Comparison of ENCODE assay signal across 27 cellular contexts in the genomic region with DNA sequence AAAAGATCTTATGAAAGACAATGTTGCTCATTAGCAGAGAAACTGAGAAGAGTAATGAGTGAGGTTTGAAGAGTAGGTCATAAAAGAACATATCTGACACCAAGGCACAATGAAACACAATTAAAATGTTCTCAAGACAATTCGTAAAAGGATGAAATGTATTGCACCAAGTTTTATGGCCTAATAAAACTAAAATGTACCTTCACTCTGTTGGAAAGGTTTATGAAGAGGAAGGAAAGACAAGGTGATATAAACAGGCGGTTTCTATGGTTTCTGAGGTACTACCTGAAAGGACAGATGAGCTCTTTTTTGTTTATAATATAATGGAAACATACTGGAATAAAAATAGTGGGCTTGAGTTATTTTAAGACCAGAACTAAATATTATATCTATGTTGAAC.
"Had no signal": no experiment of that assay in that cellular context is flagged by ENCODE, and none has a peak within 500 bp of the region (broad histone marks: within the 10 kb centered on the region; RNA-seq: fewer than 3 reads in every experiment).

No MANE protein-coding gene starts in this region.

- H3K4me1 ChIP-seq: neural progenitor cell, parathyroid adenoma, psoas muscle, right lobe of liver, sigmoid colon, stomach, tibial nerve, upper lobe of left lung, vagina had no signal

- H3K9ac ChIP-seq: neural progenitor cell, parathyroid adenoma had no signal

- H2AFZ ChIP-seq: neural progenitor cell, parathyroid adenoma had no signal

- H3K27ac Mint-ChIP-seq: nephron; neural progenitor cell; progenitor cell of endocrine pancreas; stimulated activated effector memory CD8-positive, alpha-beta T cell treated with anti-CD3 and anti-CD28 coated beads, Interleukin-12 subunit alpha, Interleukin-12 subunit beta, amount 100 ng/mL, for 72 hours; stimulated activated naive B cell treated with anti-CD40 and anti-IgM and Interleukin-4, amounts not matched to agents 10 μg/mL and 1 μg/mL and 100 μg/mL, for 72 hours; stimulated activated naive CD8-positive, alpha-beta T cell treated with anti-CD3 and anti-CD28 coated beads, Interleukin-15, Interleukin-2, amounts not matched to agents 100 ng/mL and 50 ng/mL, for 24 hours had no signal

- ATAC-seq: psoas muscle; right cardiac atrium; right lobe of liver; stimulated activated effector memory CD8-positive, alpha-beta T cell treated with anti-CD3 and anti-CD28 coated beads, Interleukin-12 subunit alpha, Interleukin-12 subunit beta, amount 100 ng/mL, for 72 hours; stimulated activated naive B cell treated with anti-CD40 and anti-IgM and Interleukin-4, amounts not matched to agents 10 μg/mL and 1 μg/mL and 100 μg/mL, for 72 hours had no signal

- H3K36me3 ChIP-seq: neural progenitor cell, ovary, right lobe of liver, sigmoid colon, stomach, thoracic aorta, thyroid gland, tibial nerve, upper lobe of left lung, vagina had no signal

- H3K27ac ChIP-seq: neural progenitor cell, ovary, parathyroid adenoma, psoas muscle, right lobe of liver, sigmoid colon, stomach, thoracic aorta, thyroid gland, tibial nerve, upper lobe of left lung, vagina had no signal

- H3K79me2 ChIP-seq: parathyroid adenoma had no signal

- H3K27me3 ChIP-seq: neural progenitor cell, ovary, right lobe of liver, sigmoid colon, stomach, thyroid gland, tibial nerve, upper lobe of left lung, vagina had no signal

- DNase-seq: occipital lobe; ovary; posterior cingulate gyrus; psoas muscle; right cardiac atrium; right lobe of liver; sigmoid colon; small intestine; stimulated activated CD4-positive, alpha-beta T cell treated with anti-CD3 and anti-CD28 coated beads, Interleukin-15, amount 100 ng/mL, for 24 hours; stimulated activated CD4-positive, alpha-beta T cell treated with anti-CD3 and anti-CD28 coated beads, Interleukin-2, amount 100 ng/mL, for 24 hours; stimulated activated CD4-positive, alpha-beta T cell treated with anti-CD3 and anti-CD28 coated beads, Interleukin-2, amount 100 ng/mL, for 48 hours; stimulated activated CD4-positive, alpha-beta T cell treated with anti-CD3 and anti-CD28 coated beads, Interleukin-4, amount 100 ng/mL, for 24 hours; stimulated activated naive B cell treated with anti-CD40 and anti-IgM and Interleukin-4, amounts not matched to agents 10 μg/mL and 1 μg/mL and 100 μg/mL, for 72 hours; stimulated activated naive CD4-positive, alpha-beta T cell treated with Interleukin-2 at 50 U/mL for 16 hours; stomach; thyroid gland; trophoblast cell; upper lobe of left lung had no signal

- H3K9me3 Mint-ChIP-seq: nephron, neural progenitor cell had no signal

- H3K9me3 ChIP-seq: ovary, psoas muscle, right lobe of liver, sigmoid colon, thoracic aorta, thyroid gland, tibial nerve, upper lobe of left lung, vagina had no signal

- H3K4me2 ChIP-seq: neural progenitor cell had no signal

- H3K4me3 ChIP-seq: neural progenitor cell, ovary, psoas muscle, right lobe of liver, sigmoid colon, stomach, thoracic aorta, thyroid gland, tibial nerve, upper lobe of left lung, vagina had no signal

- H3K4me1 Mint-ChIP-seq: nephron; stimulated activated effector memory CD8-positive, alpha-beta T cell treated with anti-CD3 and anti-CD28 coated beads, Interleukin-12 subunit alpha, Interleukin-12 subunit beta, amount 100 ng/mL, for 72 hours; stimulated activated naive B cell treated with anti-CD40 and anti-IgM and Interleukin-4, amounts not matched to agents 10 μg/mL and 1 μg/mL and 100 μg/mL, for 72 hours had no signal

- H3K27me3 Mint-ChIP-seq: progenitor cell of endocrine pancreas; stimulated activated naive B cell treated with anti-CD40 and anti-IgM and Interleukin-4, amounts not matched to agents 10 μg/mL and 1 μg/mL and 100 μg/mL, for 72 hours; stimulated activated naive CD8-positive, alpha-beta T cell treated with anti-CD3 and anti-CD28 coated beads, Interleukin-15, Interleukin-2, amounts not matched to agents 100 ng/mL and 50 ng/mL, for 24 hours had no signal

- H3K4me3 Mint-ChIP-seq: nephron; neural progenitor cell; stimulated activated effector memory CD8-positive, alpha-beta T cell treated with anti-CD3 and anti-CD28 coated beads, Interleukin-12 subunit alpha, Interleukin-12 subunit beta, amount 100 ng/mL, for 72 hours; stimulated activated naive B cell treated with anti-CD40 and anti-IgM and Interleukin-4, amounts not matched to agents 10 μg/mL and 1 μg/mL and 100 μg/mL, for 72 hours; stimulated activated naive CD8-positive, alpha-beta T cell treated with anti-CD3 and anti-CD28 coated beads, Interleukin-15, Interleukin-2, amounts not matched to agents 100 ng/mL and 50 ng/mL, for 24 hours had no signal

- H3K36me3 Mint-ChIP-seq: stimulated activated effector memory CD8-positive, alpha-beta T cell treated with anti-CD3 and anti-CD28 coated beads, Interleukin-12 subunit alpha, Interleukin-12 subunit beta, amount 100 ng/mL, for 72 hours; stimulated activated naive B cell treated with anti-CD40 and anti-IgM and Interleukin-4, amounts not matched to agents 10 μg/mL and 1 μg/mL and 100 μg/mL, for 72 hours had no signal
